ENCODE assay signal across 33 cellular contexts in the genomic region with DNA sequence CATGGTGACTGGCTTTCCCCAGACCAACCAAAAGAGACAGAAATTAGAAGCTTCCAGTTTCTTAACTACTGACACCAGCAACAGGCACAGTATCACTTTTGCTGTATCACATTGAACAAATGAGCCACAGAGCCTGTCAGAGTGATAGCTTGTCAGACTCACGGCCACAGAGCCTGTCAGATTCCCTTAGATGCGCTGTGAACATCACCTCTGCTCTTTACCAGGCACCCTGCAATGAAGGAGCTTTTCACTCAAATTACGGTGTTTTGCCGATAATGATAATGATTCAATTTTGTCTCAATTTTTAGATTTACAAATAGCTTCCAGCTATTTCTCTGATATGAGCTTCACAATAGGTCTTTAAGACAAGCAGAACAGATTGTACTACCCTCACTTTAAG.
"Had no signal": no experiment of that assay in that cellular context is flagged by ENCODE, and none has a peak within 500 bp of the region (broad histone marks: within the 10 kb centered on the region; RNA-seq: fewer than 3 reads in every experiment).

No MANE protein-coding gene starts in this region.

- H3K27me3 ChIP-seq: adrenal gland, ascending aorta, breast epithelium, cardiac muscle cell, colonic mucosa had no signal

- ATAC-seq: activated CD4-positive, CD25-positive, alpha-beta regulatory T cell treated with anti-CD3 and anti-CD28 coated beads, Interleukin-2, amount 50 U/mL, for 24 hours; activated CD8-positive, alpha-beta memory T cell treated with anti-CD3 and anti-CD28 coated beads, Interleukin-2, amount 10 ng/mL, durations not matched to agents 7 days and 5 days; activated CD8-positive, alpha-beta T cell treated with anti-CD3 and anti-CD28 coated beads for 36 hours; activated naive CD8-positive, alpha-beta T cell treated with anti-CD3 and anti-CD28 coated beads, Interleukin-2, amount 50 U/mL, for 24 hours had no signal

- H3K4me3 Mint-ChIP-seq: activated B cell treated with CpG ODN at 0.5 μM for 24 hours; activated CD8-positive, alpha-beta memory T cell treated with anti-CD3 and anti-CD28 coated beads, Interleukin-2, amount 10 ng/mL, durations not matched to agents 7 days and 5 days; activated CD8-positive, alpha-beta T cell treated with anti-CD3 and anti-CD28 coated beads for 36 hours; activated naive CD4-positive, alpha-beta T cell treated with anti-CD3 and anti-CD28 coated beads for 36 hours; activated naive CD4-positive, alpha-beta T cell treated with anti-CD3 and anti-CD28 coated beads, Interleukin-2, amount 50 U/mL, for 24 hours; activated naive CD8-positive, alpha-beta T cell treated with anti-CD3 and anti-CD28 coated beads for 36 hours; activated naive CD8-positive, alpha-beta T cell treated with anti-CD3 and anti-CD28 coated beads, Interleukin-2, amount 50 U/mL, for 24 hours; activated T-helper 1 cell treated with anti-CD3 and anti-CD28 coated beads, Interleukin-12 subunit alpha, Interleukin-12 subunit beta, Interleukin-2, Interleukin-4 antibody, amounts not matched to agents 30 ng/mL and 10 ng/mL and 1 ng/mL, durations not matched to agents 14 hours and 24 hours and 36 hours; brain; T-helper 2 cell treated with Interferon-gamma antibody and Interleukin-4, amounts not matched to agents 5 μg/mL and 100 μg/mL, for 36 hours had no signal

- H3K4me3 ChIP-seq: adrenal gland, ascending aorta, breast epithelium, cardiac muscle cell, colonic mucosa had no signal

- H3K36me3 Mint-ChIP-seq: activated CD8-positive, alpha-beta memory T cell treated with anti-CD3 and anti-CD28 coated beads, Interleukin-2, amount 10 ng/mL, durations not matched to agents 7 days and 5 days; activated naive CD4-positive, alpha-beta T cell treated with anti-CD3 and anti-CD28 coated beads, Interleukin-2, amount 50 U/mL, for 24 hours; activated naive CD8-positive, alpha-beta T cell treated with anti-CD3 and anti-CD28 coated beads for 36 hours; brain had no signal

- H3K27ac Mint-ChIP-seq: activated B cell treated with CpG ODN at 0.5 μM for 24 hours; activated CD8-positive, alpha-beta memory T cell treated with anti-CD3 and anti-CD28 coated beads, Interleukin-2, amount 10 ng/mL, durations not matched to agents 7 days and 5 days; activated CD8-positive, alpha-beta T cell treated with anti-CD3 and anti-CD28 coated beads for 36 hours; activated naive CD4-positive, alpha-beta T cell treated with anti-CD3 and anti-CD28 coated beads for 36 hours; activated naive CD4-positive, alpha-beta T cell treated with anti-CD3 and anti-CD28 coated beads, Interleukin-2, amount 50 U/mL, for 24 hours; activated naive CD8-positive, alpha-beta T cell treated with anti-CD3 and anti-CD28 coated beads for 36 hours; activated naive CD8-positive, alpha-beta T cell treated with anti-CD3 and anti-CD28 coated beads, Interleukin-2, amount 50 U/mL, for 24 hours; activated T-helper 1 cell treated with anti-CD3 and anti-CD28 coated beads, Interleukin-12 subunit alpha, Interleukin-12 subunit beta, Interleukin-2, Interleukin-4 antibody, amounts not matched to agents 30 ng/mL and 10 ng/mL and 1 ng/mL, durations not matched to agents 14 hours and 24 hours and 36 hours; activated T-helper 2 cell treated with anti-CD3 and anti-CD28 coated beads, Interferon-gamma antibody, Interleukin-2, Interleukin-4, amounts not matched to agents 10 μg/mL and 5 μg/mL and 100 μg/mL, durations not matched to agents 14 hours and 24 hours and 36 hours; T-helper 2 cell treated with Interferon-gamma antibody and Interleukin-4, amounts not matched to agents 5 μg/mL and 100 μg/mL, for 36 hours had no signal

- H3K9me3 Mint-ChIP-seq: activated B cell treated with CpG ODN at 0.5 μM for 24 hours; activated naive CD4-positive, alpha-beta T cell treated with anti-CD3 and anti-CD28 coated beads for 36 hours; activated naive CD4-positive, alpha-beta T cell treated with anti-CD3 and anti-CD28 coated beads, Interleukin-2, amount 50 U/mL, for 24 hours; activated naive CD8-positive, alpha-beta T cell treated with anti-CD3 and anti-CD28 coated beads for 36 hours; activated naive CD8-positive, alpha-beta T cell treated with anti-CD3 and anti-CD28 coated beads, Interleukin-2, amount 50 U/mL, for 24 hours; activated T-helper 1 cell treated with anti-CD3 and anti-CD28 coated beads, Interleukin-12 subunit alpha, Interleukin-12 subunit beta, Interleukin-2, Interleukin-4 antibody, amounts not matched to agents 30 ng/mL and 10 ng/mL and 1 ng/mL, durations not matched to agents 14 hours and 24 hours and 36 hours; activated T-helper 2 cell treated with anti-CD3 and anti-CD28 coated beads, Interferon-gamma antibody, Interleukin-2, Interleukin-4, amounts not matched to agents 10 μg/mL and 5 μg/mL and 100 μg/mL, durations not matched to agents 14 hours and 24 hours and 36 hours; T-helper 2 cell treated with Interferon-gamma antibody and Interleukin-4, amounts not matched to agents 5 μg/mL and 100 μg/mL, for 36 hours had no signal

- H3K36me3 ChIP-seq: adrenal gland, ascending aorta, breast epithelium, cardiac muscle cell, colonic mucosa, WERI-Rb-1 had no signal

- H3K27ac ChIP-seq: adrenal gland, ascending aorta, breast epithelium, cardiac muscle cell, colonic mucosa, epithelial cell of prostate, WERI-Rb-1 had no signal

- H3K4me1 Mint-ChIP-seq: activated B cell treated with CpG ODN at 0.5 μM for 24 hours; activated CD8-positive, alpha-beta memory T cell treated with anti-CD3 and anti-CD28 coated beads, Interleukin-2, amount 10 ng/mL, durations not matched to agents 7 days and 5 days; activated naive CD4-positive, alpha-beta T cell treated with anti-CD3 and anti-CD28 coated beads, Interleukin-2, amount 50 U/mL, for 24 hours; activated naive CD8-positive, alpha-beta T cell treated with anti-CD3 and anti-CD28 coated beads for 36 hours; activated naive CD8-positive, alpha-beta T cell treated with anti-CD3 and anti-CD28 coated beads, Interleukin-2, amount 50 U/mL, for 24 hours had no signal

- DNase-seq: activated B cell treated with CpG ODN at 0.5 μM for 24 hours; activated CD4-positive, alpha-beta T cell treated with anti-CD3 and anti-CD28 coated beads for 48 hours; activated CD4-positive, alpha-beta T cell treated with anti-CD3 and anti-CD28 coated beads, Interleukin-2, amount 50 U/mL, for 1 hour; activated CD4-positive, alpha-beta T cell treated with anti-CD3 and anti-CD28 coated beads, Interleukin-2, amount 50 U/mL, for 48 hours; activated CD8-positive, alpha-beta memory T cell treated with anti-CD3 and anti-CD28 coated beads, Interleukin-2, amount 10 ng/mL, durations not matched to agents 7 days and 5 days; activated CD8-positive, alpha-beta memory T cell treated with anti-CD3 and anti-CD28 coated beads, Interleukin-2, amount 50 U/mL, for 4 hours; activated CD8-positive, alpha-beta T cell treated with anti-CD3 and anti-CD28 coated beads for 36 hours; activated effector memory CD4-positive, alpha-beta T cell treated with anti-CD3 and anti-CD28 coated beads, Interleukin-2, amount 50 U/mL, for 16 hours; activated naive CD4-positive, alpha-beta T cell treated with anti-CD3 and anti-CD28 coated beads for 36 hours; activated naive CD8-positive, alpha-beta T cell treated with anti-CD3 and anti-CD28 coated beads for 36 hours; activated naive CD8-positive, alpha-beta T cell treated with anti-CD3 and anti-CD28 coated beads, Interleukin-2, amount 50 U/mL, for 24 hours; activated T-cell treated with anti-CD3 and anti-CD28 coated beads, Interleukin-2, amount 50 U/mL, for 1 hour; activated T-cell treated with anti-CD3 and anti-CD28 coated beads, Interleukin-2, amount 50 U/mL, for 48 hours; adrenal gland; amygdala; central memory CD4-positive, alpha-beta T cell; cerebellar nuclear complex; colonic mucosa; effector CD8-positive, alpha-beta T cell; head of caudate nucleus; hippocampal formation; T1000; WERI-Rb-1 had no signal

- H3K4me1 ChIP-seq: ascending aorta, breast epithelium, colonic mucosa had no signal

- H3K9me3 ChIP-seq: adrenal gland, ascending aorta, breast epithelium, colonic mucosa had no signal

- H3K27me3 Mint-ChIP-seq: activated B cell treated with CpG ODN at 0.5 μM for 24 hours; activated CD8-positive, alpha-beta memory T cell treated with anti-CD3 and anti-CD28 coated beads, Interleukin-2, amount 10 ng/mL, durations not matched to agents 7 days and 5 days; brain had no signal
